ENCODE assay signal across 8 cellular contexts in genomic region chr5:56816546-56817081, GRCh38. TPM values are rescaled to one million over a fixed set of nuclear protein-coding genes. Genes with fewer than 3 reads are reported as not detected.
A peak's percentile ranks its signal among the peaks of the same experiment; 100 is the strongest.
DNase-seq lines count a peak whose midpoint lies in the region; ATAC-seq and TF ChIP-seq lines count a peak whose summit lies in the region.

No MANE protein-coding gene starts in this region.

- no peak for TF ChIP-seq EP300 in Ishikawa (IDR thresholded peaks at IDR 0.05; ENCODE audit: borderline replicate concordance)

- peak overlapping the region; percentile 72 for H3K4me3 ChIP-seq in GM08714 (ENCODE audit: low read length)
- peak overlapping the region; percentile 72 for H3K4me3 ChIP-seq in brain microvascular endothelial cell (ENCODE audit: low read depth, low read length)
- H3K4me3 ChIP-seq in iPS-20b (ENCODE audit: low read length) = peak overlapping the region; percentile 80
- H3K4me3 ChIP-seq in skin epidermis = peak overlapping the region; percentile 50 to 91 (median 83)

- in situ Hi-C loops in brain microvascular endothelial cell (cut with HindIII; ENCODE audit: low pct_ligation_motif_present, low sequenced_read_pairs) = no loop called here

- H3K9me3 ChIP-seq in iPS-20b (ENCODE audit: insufficient read depth, low read depth, low read length) = no peaks in the 10 kb centered on the region

- H3K4me1 ChIP-seq in iPS-20b (ENCODE audit: insufficient read depth, low read length) = peaks cover 17% of the 10 kb centered on the region

- peak overlapping the region; percentile 76 for H3K27ac ChIP-seq in brain microvascular endothelial cell
- H3K27ac ChIP-seq in iPS-20b (ENCODE audit: low read length) = no peak overlapping the region
- H3K27ac ChIP-seq in skin epidermis = peak overlapping the region; percentile 74 to 99 (median 96)

- H3K27me3 ChIP-seq in brain microvascular endothelial cell (replicated peaks) = no peaks in the 10 kb centered on the region
- peaks cover 37% of the 10 kb centered on the region for H3K27me3 ChIP-seq in iPS-20b (ENCODE audit: insufficient read depth, low read length)

- ATAC-seq in GM21717 (IDR thresholded peaks at IDR 0.05; ENCODE audit: unreplicated experiment) = peak; percentile 37

- no peak for TF ChIP-seq RAD21 in Ishikawa (IDR thresholded peaks at IDR 0.05; ENCODE audit: low read depth)

- no peaks in the 10 kb centered on the region for H3K36me3 ChIP-seq in brain microvascular endothelial cell (replicated peaks)
- no peaks in the 10 kb centered on the region for H3K36me3 ChIP-seq in iPS-20b (ENCODE audit: insufficient read depth, low read depth, low read length)

- peak; percentile 36 for DNase-seq in T1000 (lab: John Stamatoyannopoulos, UW)
- peak; percentile 47 for DNase-seq in brain microvascular endothelial cell
- DNase-seq in mesenteric fat pad (ENCODE audit: low spot score) = no peak

- TF ChIP-seq CTCF in brain microvascular endothelial cell (IDR thresholded peaks at IDR 0.05; ENCODE audit: low read depth, low read length, missing control alignments) = no peak

- peak overlapping the region; percentile 10; the same call in 1 of the 2 replicates for H3K9ac ChIP-seq in iPS-20b (ENCODE audit: low read depth, low read length)

TF ChIP-seq in Ishikawa, 13 proteins besides CTCF, POLR2A, EP300 and RAD21:
- no peak for TF ChIP-seq TCF12 (IDR thresholded peaks at IDR 0.05; ENCODE audit: low read depth)
- TF ChIP-seq NFIC (IDR thresholded peaks at IDR 0.05) = no peak
- TF ChIP-seq CEBPB (IDR thresholded peaks at IDR 0.05) = no peak
- no peak; the same call in 1 of the 2 replicates for TF ChIP-seq MAX (IDR thresholded peaks at IDR 0.05)
- 0 out of 2 replicates have a peak, but pooled peaks have one; percentile 37 for TF ChIP-seq ZBTB7A (IDR thresholded peaks at IDR 0.05; ENCODE audit: low read depth)
- TF ChIP-seq YY1 (IDR thresholded peaks at IDR 0.05; ENCODE audit: low read depth) = peak; percentile 57; the same call in 1 of the 2 replicates

RNA-seq across cellular contexts. Expression of gene MAP3K1, which starts 1.3 kb away (rescaled TPM):
- 16.5 TPM for total RNA-seq in mesenteric fat pad
